In the genomic region with DNA sequence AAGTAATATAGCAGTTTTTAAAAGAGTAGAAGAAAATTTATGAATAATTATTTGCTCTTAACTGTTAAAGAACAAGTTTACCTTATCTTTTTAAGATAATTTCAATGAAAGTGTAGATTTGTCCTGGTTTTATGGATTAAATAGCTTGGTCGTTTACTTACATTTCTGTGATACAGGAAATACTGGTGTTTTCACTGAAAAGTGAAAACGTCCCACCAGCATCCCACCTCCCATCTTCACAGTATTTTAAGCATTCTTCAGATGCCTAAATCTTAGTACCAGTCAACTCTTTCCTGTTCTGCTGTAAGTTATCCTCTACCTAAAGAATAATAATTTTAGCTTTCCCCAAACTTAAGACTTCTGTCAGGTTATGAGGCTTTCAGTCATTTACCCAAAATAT, we compare ENCODE assay signal across 1 cellular context.
TF ChIP-seq lines count a peak whose summit lies in the region.

No MANE protein-coding gene starts in this region.

TF ChIP-seq in GM12878, 131 proteins besides CTCF, POLR2A, EP300 and RAD21:
- TF ChIP-seq PAX8 (IDR thresholded peaks at IDR 0.05) (no peak), ZNF592 (IDR thresholded peaks at IDR 0.05) (no peak)
